In genomic region chr21:38805282-38806152, GRCh38 we compare ENCODE assay signal across 8 cellular contexts. TPM values are rescaled to one million over a fixed set of nuclear protein-coding genes. Genes with fewer than 3 reads are reported as not detected.
A peak's percentile ranks its signal among the peaks of the same experiment; 100 is the strongest.
DNase-seq lines count a peak whose midpoint lies in the region; ATAC-seq and TF ChIP-seq lines count a peak whose summit lies in the region.

TSS of gene ETS2 (plus strand) at chr21:38805929. CDS start at chr21:38810035, 4,106 bp downstream.

- H3K27me3 ChIP-seq in upper lobe of left lung = no peaks in the 10 kb centered on the region

- peak within 1 kb of the TSS; percentile 82 for H3K27ac Mint-ChIP-seq in T-helper 17 cell

- TF ChIP-seq EP300 in upper lobe of left lung (IDR thresholded peaks at IDR 0.05) = peak in 1 of 4 donors; percentile 89

- peak within 1 kb of the TSS; percentile 60 to 91 (median 87) for H3K4me3 ChIP-seq in upper lobe of left lung

- peaks cover 0 to 23% (median 0%) of the 10 kb centered on the region in 4 donors for H3K36me3 ChIP-seq in upper lobe of left lung

- peak within 1 kb of the TSS; percentile 95 for H3K4me3 Mint-ChIP-seq in T-helper 17 cell

- peaks cover 20 to 41% (median 30%) of the 10 kb centered on the region in 4 donors for H3K4me1 ChIP-seq in upper lobe of left lung

- no peaks in the 10 kb centered on the region for H3K9me3 ChIP-seq in T-helper 17 cell (ENCODE audit: control insufficient read depth, low read length, poor library complexity, severe bottlenecking)
- no peaks in the 10 kb centered on the region for H3K9me3 ChIP-seq in upper lobe of left lung

- intact Hi-C loops in left cardiac atrium (cut with DNase I) = loop anchor here in 1 of 2 donors (1.0 to 10.0 kb wide), 4 partner anchors 71 to 321 kb away; no protein-coding TSS in a partner anchor
- intact Hi-C loops in posterior vena cava (cut with DNase I) = loop anchor here (10.0 kb wide), 2 partner anchors 51 to 329 kb away; no protein-coding TSS in a partner anchor

- POLR2A ChIA-PET in GM10248 (lab: Yijun Ruan, JAX) = no interaction called here

- CTCF ChIA-PET in GM10248 (lab: Yijun Ruan, JAX) = interaction anchor here (0.7 to 1.0 kb wide), 3 partner anchors 9 to 636 kb away, joined by 3 to 5 read pairs (median 3); no protein-coding TSS in a partner anchor

- peak; percentile 74 for ATAC-seq in HG02798 (IDR thresholded peaks at IDR 0.05; ENCODE audit: poor library complexity, unreplicated experiment)
- peak; percentile 84 for ATAC-seq in T-helper 17 cell
- ATAC-seq in left cardiac atrium = peak; percentile 91 to 92
- ATAC-seq in upper lobe of left lung (ENCODE audit: low FRiP score in 2 of 2) = peak; percentile 91 to 95

- TF ChIP-seq POLR2A in upper lobe of left lung (IDR thresholded peaks at IDR 0.05) = peak; percentile 72 to 99 (median 88)

- H3K27ac ChIP-seq in upper lobe of left lung = peak within 1 kb of the TSS; percentile 97 to 99 (median 98)

- DNase-seq in GM10248 (ENCODE audit: extremely low spot score) (peak; percentile 89), NCI-H1694 treated with DMSO at 0.1 percent for 48 hours (lab: John Stamatoyannopoulos, UW) (peak; percentile 77), T-helper 17 cell (peak; percentile 41 to 55 (median 45)), amygdala (lab: John Stamatoyannopoulos, UW) (peak in 50 of 56 donors; percentile 26 to 83 (median 67)), left cardiac atrium (peak; percentile 92), posterior vena cava (ENCODE audit: low spot score) (peak; percentile 97), upper lobe of left lung (peak; percentile 93 to 97)

- WGBS in upper lobe of left lung, 2 donors = 0 to 1% methylated on average over 22 to 39 of the region's 76 CpGs

- H3K4me1 Mint-ChIP-seq in T-helper 17 cell = peaks cover 20% of the 10 kb centered on the region

- peaks cover 9% of the 10 kb centered on the region for H3K27me3 Mint-ChIP-seq in T-helper 17 cell

- no peaks in the 10 kb centered on the region for H3K36me3 Mint-ChIP-seq in T-helper 17 cell (ENCODE audit: low read depth)

- TF ChIP-seq CTCF in GM10248 (IDR thresholded peaks at IDR 0.05; ENCODE audit: control extremely low read depth, extremely low read depth, low read depth, missing control alignments) = no peak
- no peak for TF ChIP-seq CTCF in upper lobe of left lung (IDR thresholded peaks at IDR 0.05)

RNA-seq across cellular contexts. Expression of gene ETS2, which starts in this region (rescaled TPM):
- total RNA-seq in T-helper 17 cell = 10 to 100 TPM in 1 of 2 donors, 1 to 10 TPM in 1; 8.1 to 10.9 TPM
- total RNA-seq in left cardiac atrium = 100 to 1,000 TPM in 1 of 2 donors, 10 to 100 TPM in 1; 48.7 to 114 TPM
- total RNA-seq in posterior vena cava = 10 to 100 TPM; 87.3 to 92.3 TPM
- 100 to 1,000 TPM in 5 of 6 donors, 10 to 100 TPM in 1; 70.2 to 215 (median 143) TPM for total RNA-seq in upper lobe of left lung

Comparison
In these comparisons a context has a peak if more than half of its experiments do, and no peak if none do; other contexts are left out.
1. Peak in every context shown above with its lines: DNase-seq, ATAC-seq, H3K4me3 ChIP-seq and H3K27ac ChIP-seq.
2. RNA of gene ETS2 (total RNA-seq): 70.2 to 215 TPM in upper lobe of left lung, 48.7 to 114 TPM in left cardiac atrium and 87.3 to 92.3 TPM in posterior vena cava; 8.1 to 10.9 TPM in T-helper 17 cell; every median in the first group is over 4 times any median in the second.
3. DNase-seq: peak in every context shown above with its lines; median percentile 97 in posterior vena cava; 95 in upper lobe of left lung; 92 in left cardiac atrium; 89 in GM10248; 77 in NCI-H1694 treated with DMSO at 0.1 percent for 48 hours; 67 in amygdala; 45 in T-helper 17 cell.